In the genomic region with DNA sequence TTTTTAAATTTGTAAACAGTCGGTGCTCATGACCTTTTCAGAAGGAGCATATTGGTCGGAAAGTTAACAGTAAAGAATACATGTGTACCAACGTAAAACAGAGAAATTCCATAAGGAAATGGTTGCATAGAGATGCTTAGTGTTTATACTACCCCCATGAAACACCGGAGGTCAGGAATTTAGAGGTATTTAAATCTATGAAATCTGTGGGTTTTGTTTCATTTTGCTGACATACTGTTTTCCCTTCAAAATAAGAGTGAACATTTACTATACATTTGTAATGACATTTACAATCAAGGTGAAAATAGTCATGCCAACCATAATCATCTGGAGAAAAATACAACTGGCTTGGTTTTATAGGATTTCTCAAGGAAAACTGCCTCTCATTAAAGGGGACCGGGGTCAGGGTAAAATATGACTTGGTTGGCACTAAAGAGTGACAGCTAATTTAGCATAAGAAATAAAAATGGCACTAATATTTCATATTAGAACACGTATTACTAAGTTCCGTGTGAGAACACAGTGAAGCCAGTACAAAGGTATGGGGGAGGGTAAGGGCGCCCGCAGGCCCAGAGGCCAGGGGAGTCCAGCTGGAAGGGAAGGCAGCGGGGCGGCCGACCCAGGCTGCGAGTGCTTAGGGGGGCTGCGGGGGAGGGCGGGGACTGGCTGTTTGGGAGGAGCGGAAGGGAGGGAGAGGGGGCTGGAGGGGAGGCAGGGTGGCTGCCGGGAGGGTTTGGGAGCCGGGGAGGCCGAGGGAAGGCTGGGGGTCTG, we compare ENCODE assay signal across 1 cellular context.
TF ChIP-seq lines count a peak whose summit lies in the region.

No MANE protein-coding gene starts in this region.

TF ChIP-seq in HEK293, 187 proteins besides CTCF, POLR2A, EP300 and RAD21 (continued from another document):
- TF ChIP-seq PRDM10 (tag by site-specific recombination; IDR thresholded peaks at IDR 0.05), result peak; percentile 60; the same call in 1 of the 2 replicates
- TF ChIP-seq ZNF555 (tag by site-specific recombination; conservative IDR thresholded peaks at IDR 0.05), result no peak
- TF ChIP-seq ZNF514 (tag by site-specific recombination; IDR thresholded peaks at IDR 0.05), result no peak
- TF ChIP-seq ZNF16 (tag by site-specific recombination; IDR thresholded peaks at IDR 0.05; ENCODE audit: low read depth), result no peak
- TF ChIP-seq, protein P1, sequence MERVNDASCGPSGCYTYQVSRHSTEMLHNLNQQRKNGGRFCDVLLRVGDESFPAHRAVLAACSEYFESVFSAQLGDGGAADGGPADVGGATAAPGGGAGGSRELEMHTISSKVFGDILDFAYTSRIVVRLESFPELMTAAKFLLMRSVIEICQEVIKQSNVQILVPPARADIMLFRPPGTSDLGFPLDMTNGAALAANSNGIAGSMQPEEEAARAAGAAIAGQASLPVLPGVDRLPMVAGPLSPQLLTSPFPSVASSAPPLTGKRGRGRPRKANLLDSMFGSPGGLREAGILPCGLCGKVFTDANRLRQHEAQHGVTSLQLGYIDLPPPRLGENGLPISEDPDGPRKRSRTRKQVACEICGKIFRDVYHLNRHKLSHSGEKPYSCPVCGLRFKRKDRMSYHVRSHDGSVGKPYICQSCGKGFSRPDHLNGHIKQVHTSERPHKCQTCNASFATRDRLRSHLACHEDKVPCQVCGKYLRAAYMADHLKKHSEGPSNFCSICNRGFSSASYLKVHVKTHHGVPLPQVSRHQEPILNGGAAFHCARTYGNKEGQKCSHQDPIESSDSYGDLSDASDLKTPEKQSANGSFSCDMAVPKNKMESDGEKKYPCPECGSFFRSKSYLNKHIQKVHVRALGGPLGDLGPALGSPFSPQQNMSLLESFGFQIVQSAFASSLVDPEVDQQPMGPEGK (tag by site-specific recombination; IDR thresholded peaks at IDR 0.05), result 0 out of 2 replicates have a peak, but pooled peaks have one; percentile 59
- TF ChIP-seq ZNF629 (tag by site-specific recombination; IDR thresholded peaks at IDR 0.05), result no peak
